Comparison of ENCODE assay signal across 27 cellular contexts in genomic region chr2:29834036-29834540, GRCh38.
"Had no signal": no experiment of that assay in that cellular context is flagged by ENCODE, and none has a peak within 500 bp of the region (broad histone marks: within the 10 kb centered on the region; RNA-seq: fewer than 3 reads in every experiment).

No MANE protein-coding gene starts in this region.

- H3K4me3 Mint-ChIP-seq: immature natural killer cell; naive thymus-derived CD8-positive, alpha-beta T cell; nephron progenitor cell; stimulated activated naive CD8-positive, alpha-beta T cell treated with anti-CD3 and anti-CD28 coated beads, Interleukin-15, amount 100 ng/mL, for 72 hours had no signal

- H3K9me3 ChIP-seq: lower lobe of right lung, right lobe of liver, transverse colon had no signal

- H3K4me1 Mint-ChIP-seq: immature natural killer cell; naive thymus-derived CD8-positive, alpha-beta T cell; stimulated activated naive CD8-positive, alpha-beta T cell treated with anti-CD3 and anti-CD28 coated beads, Interleukin-15, amount 100 ng/mL, for 72 hours had no signal

- FAIRE-seq: endothelial cell of umbilical vein, small intestine had no signal

- H3K4me1 ChIP-seq: esophagus squamous epithelium, lower lobe of right lung, psoas muscle, right lobe of liver, suprapubic skin, transverse colon had no signal

- DNase-seq: dermis blood vessel endothelial cell; effector memory CD4-positive, alpha-beta T cell; esophagus squamous epithelium; foreskin melanocyte; glutamatergic neuron; hypothalamus; immature natural killer cell; left ventricle myocardium superior; lower lobe of right lung; naive thymus-derived CD8-positive, alpha-beta T cell; nephron progenitor cell; occipital lobe; ovary; posterior cingulate gyrus; psoas muscle; right lobe of liver; small intestine; stimulated activated CD4-positive, alpha-beta T cell treated with anti-CD3 and anti-CD28 coated beads, Interleukin-12 subunit alpha, Interleukin-12 subunit beta, amount 100 ng/mL, for 4 hours; stimulated activated CD4-positive, alpha-beta T cell treated with anti-CD3 and anti-CD28 coated beads, Interleukin-1b, Interleukin-23, amount 100 ng/mL, for 48 hours; stimulated activated CD4-positive, alpha-beta T cell treated with anti-CD3 and anti-CD28 coated beads, Interleukin-4, amount 100 ng/mL, for 1 hour; stimulated activated CD8-positive, alpha-beta memory T cell treated with anti-CD3 and anti-CD28 coated beads, Interleukin-4, amount 100 ng/mL, for 48 hours; stimulated activated naive CD4-positive, alpha-beta T cell; stimulated activated naive CD8-positive, alpha-beta T cell treated with anti-CD3 and anti-CD28 coated beads, Interleukin-15, amount 100 ng/mL, for 72 hours; transverse colon had no signal

- H3K36me3 Mint-ChIP-seq: immature natural killer cell had no signal

- H3K36me3 ChIP-seq: esophagus squamous epithelium, lower lobe of right lung, ovary, right lobe of liver, suprapubic skin, transverse colon had no signal

- H3K27ac ChIP-seq: coronary artery, esophagus squamous epithelium, lower lobe of right lung, ovary, psoas muscle, right lobe of liver, suprapubic skin, transverse colon had no signal

- ATAC-seq: left ventricle myocardium superior; lower lobe of right lung; naive thymus-derived CD8-positive, alpha-beta T cell; psoas muscle; right lobe of liver; stimulated activated naive CD8-positive, alpha-beta T cell treated with anti-CD3 and anti-CD28 coated beads, Interleukin-15, amount 100 ng/mL, for 72 hours had no signal

- H3K27me3 ChIP-seq: esophagus squamous epithelium, ovary, right lobe of liver, transverse colon had no signal

- H3K27ac Mint-ChIP-seq: immature natural killer cell; naive thymus-derived CD8-positive, alpha-beta T cell; nephron progenitor cell; stimulated activated naive CD8-positive, alpha-beta T cell treated with anti-CD3 and anti-CD28 coated beads, Interleukin-15, amount 100 ng/mL, for 72 hours had no signal

- H3K4me3 ChIP-seq: coronary artery, esophagus squamous epithelium, lower lobe of right lung, ovary, psoas muscle, right lobe of liver, suprapubic skin, transverse colon had no signal
